Comparison of ENCODE assay signal across 21 cellular contexts in genomic region chr19:4650159-4650558, GRCh38. TPM values are rescaled to one million over a fixed set of nuclear protein-coding genes. Genes with fewer than 3 reads are reported as not detected.
DNase-seq lines count a peak whose midpoint lies in the region; ATAC-seq lines count a peak whose summit lies in the region.
"Had no signal": no experiment of that assay in that cellular context is flagged by ENCODE, and none has a peak within 500 bp of the region (broad histone marks: within the 10 kb centered on the region; RNA-seq: fewer than 3 reads in every experiment).

No MANE protein-coding gene starts in this region.

- H3K4me3 ChIP-seq in neuronal stem cell (ENCODE audit: low read length in 2 of 2), result no peak overlapping the region
- H3K4me3 ChIP-seq in stomach smooth muscle (ENCODE audit: low read length in 2 of 2), result no peak overlapping the region
- H3K4me3 ChIP-seq: hepatocyte, prostate gland had no signal

- no peak overlapping the region for H3K4me2 ChIP-seq in neuronal stem cell (ENCODE audit: insufficient read depth, low read length, poor library complexity, severe bottlenecking)
- H3K4me2 ChIP-seq: hepatocyte had no signal

- H4K91ac ChIP-seq in neuronal stem cell (ENCODE audit: low read depth, low read length, poor library complexity), result no peak overlapping the region

- H3K4me1 ChIP-seq in neuronal stem cell (ENCODE audit: control insufficient read depth in 2 of 2, insufficient read depth in 1 of 2, low read depth in 1 of 2, low read length in 2 of 2) (peaks cover 0 to 5% of the 10 kb centered on the region in 2 donors), stomach smooth muscle (ENCODE audit: control insufficient read depth, insufficient read depth, low read length) (peaks cover 37% of the 10 kb centered on the region)
- H3K4me1 ChIP-seq: foreskin keratinocyte, prostate gland had no signal

- no peak overlapping the region for H3K14ac ChIP-seq in neuronal stem cell (ENCODE audit: low read length)

- H3K27me3 ChIP-seq in neuronal stem cell (ENCODE audit: control insufficient read depth in 3 of 3, insufficient read depth in 3 of 3, low read depth in 1 of 3, low read length in 3 of 3), result no peaks in the 10 kb centered on the region
- H3K27me3 ChIP-seq in stomach smooth muscle (ENCODE audit: control insufficient read depth in 1 of 2, insufficient read depth in 2 of 2, low read length in 2 of 2), result no peaks in the 10 kb centered on the region
- H3K27me3 ChIP-seq: foreskin keratinocyte, hepatocyte had no signal

- H3K9ac ChIP-seq in neuronal stem cell (ENCODE audit: low read depth, low read length, poor library complexity), result no peak overlapping the region
- H3K9ac ChIP-seq in stomach smooth muscle (ENCODE audit: low read length in 2 of 2), result no peak overlapping the region

- no CpG with 5 or more reads among the region's 2 CpGs for WGBS in neuronal stem cell (ENCODE audit: extremely low coverage in 2 of 2, insufficient read length in 2 of 2, insufficient replicate concordance in 1 of 2), 2 donors

- peak overlapping the region; percentile 80 for H2BK5ac ChIP-seq in neuronal stem cell (ENCODE audit: low read length)

- H2AFZ ChIP-seq in neuronal stem cell (ENCODE audit: low read length), result no peak overlapping the region
- H2AFZ ChIP-seq: hepatocyte had no signal

- H4K8ac ChIP-seq in neuronal stem cell (ENCODE audit: low read depth, low read length), result no peak overlapping the region

- H3K27me3 Mint-ChIP-seq in activated naive CD8-positive, alpha-beta T cell, result no peaks in the 10 kb centered on the region
- H3K27me3 Mint-ChIP-seq in activated naive CD8-positive, alpha-beta T cell treated with anti-CD3 and anti-CD28 coated beads, Interleukin-2, amount 50 U/mL, for 24 hours, result no peaks in the 10 kb centered on the region
- no peaks in the 10 kb centered on the region for H3K27me3 Mint-ChIP-seq in effector memory CD8-positive, alpha-beta T cell
- H3K27me3 Mint-ChIP-seq: stimulated activated naive CD8-positive, alpha-beta T cell treated with anti-CD3 and anti-CD28 coated beads, Interleukin-15, amount 100 ng/mL, for 72 hours; type B pancreatic cell had no signal

- H3K23ac ChIP-seq in neuronal stem cell (ENCODE audit: low read depth, low read length, poor library complexity), result peak overlapping the region; percentile 53

- no peak overlapping the region for H3K4me3 Mint-ChIP-seq in activated naive CD8-positive, alpha-beta T cell
- H3K4me3 Mint-ChIP-seq in activated naive CD8-positive, alpha-beta T cell treated with anti-CD3 and anti-CD28 coated beads, Interleukin-2, amount 50 U/mL, for 24 hours, result no peak overlapping the region
- no peak overlapping the region for H3K4me3 Mint-ChIP-seq in effector memory CD8-positive, alpha-beta T cell
- H3K4me3 Mint-ChIP-seq: activated naive CD4-positive, alpha-beta T cell treated with anti-CD3 and anti-CD28 coated beads for 36 hours; stimulated activated naive CD8-positive, alpha-beta T cell treated with anti-CD3 and anti-CD28 coated beads, Interleukin-15, amount 100 ng/mL, for 72 hours; type B pancreatic cell had no signal

- H3K4me1 Mint-ChIP-seq in activated naive CD8-positive, alpha-beta T cell (ENCODE audit: low read depth), result peaks cover 3% of the 10 kb centered on the region
- peaks cover 3% of the 10 kb centered on the region for H3K4me1 Mint-ChIP-seq in activated naive CD8-positive, alpha-beta T cell treated with anti-CD3 and anti-CD28 coated beads, Interleukin-2, amount 50 U/mL, for 24 hours
- H3K4me1 Mint-ChIP-seq in effector memory CD8-positive, alpha-beta T cell (ENCODE audit: low read depth in 2 of 2), result peaks cover 8 to 13% of the 10 kb centered on the region in 2 donors

- peak overlapping the region; percentile 76 for H3K27ac Mint-ChIP-seq in activated naive CD8-positive, alpha-beta T cell
- H3K27ac Mint-ChIP-seq in activated naive CD8-positive, alpha-beta T cell treated with anti-CD3 and anti-CD28 coated beads, Interleukin-2, amount 50 U/mL, for 24 hours, result no peak overlapping the region
- peak overlapping the region; percentile 27 to 72 for H3K27ac Mint-ChIP-seq in effector memory CD8-positive, alpha-beta T cell
- H3K27ac Mint-ChIP-seq: activated naive CD4-positive, alpha-beta T cell treated with anti-CD3 and anti-CD28 coated beads for 36 hours; type B pancreatic cell had no signal

- H3K36me3 ChIP-seq in neuronal stem cell (replicated peaks in 1 of 2; ENCODE audit: control insufficient read depth in 2 of 2, insufficient read depth in 2 of 2, low read length in 2 of 2) (peaks cover 4 to 19% of the 10 kb centered on the region in 2 donors), stomach smooth muscle (ENCODE audit: control insufficient read depth in 2 of 2, insufficient read depth in 2 of 2, low read length in 2 of 2) (peaks cover 5 to 24% of the 10 kb centered on the region in 2 donors)

- no peak overlapping the region for H2BK12ac ChIP-seq in neuronal stem cell (ENCODE audit: low read length)

- H3K9me3 ChIP-seq in neuronal stem cell (replicated peaks in 1 of 2; ENCODE audit: control insufficient read depth in 2 of 2, insufficient read depth in 1 of 2, low read depth in 1 of 2, low read length in 2 of 2) (no peaks in the 10 kb centered on the region), stomach smooth muscle (ENCODE audit: control insufficient read depth in 2 of 2, low read length in 2 of 2) (no peaks in the 10 kb centered on the region)
- H3K9me3 ChIP-seq: prostate gland had no signal

- DNase-seq in activated naive CD8-positive, alpha-beta T cell treated with anti-CD3 and anti-CD28 coated beads, Interleukin-2, amount 50 U/mL, for 24 hours, result no peak
- DNase-seq in effector memory CD8-positive, alpha-beta T cell, result no peak
- no peak for DNase-seq in neuronal stem cell (ENCODE audit: low spot score)
- DNase-seq in activated CD4-positive, CD25-positive, alpha-beta regulatory T cell (lab: John Stamatoyannopoulos, UW), result no peak
- no peak for DNase-seq in UCSD-AML1 (lab: John Stamatoyannopoulos, UW; ENCODE audit: unreplicated experiment)
- DNase-seq in kidney glomerular epithelial cell (lab: John Stamatoyannopoulos, UW), result no peak
- DNase-seq: activated CD4-positive, alpha-beta T cell treated with anti-CD3 and anti-CD28 coated beads, Interleukin-2, amount 50 U/mL, for 1 hour; activated naive CD4-positive, alpha-beta T cell treated with anti-CD3 and anti-CD28 coated beads for 36 hours; cortex of kidney; DMS153; foreskin keratinocyte; GOT3; NCI-H146; stimulated activated naive CD8-positive, alpha-beta T cell treated with anti-CD3 and anti-CD28 coated beads, Interleukin-15, amount 100 ng/mL, for 72 hours; T1000 had no signal

- no peak for ATAC-seq in activated naive CD8-positive, alpha-beta T cell treated with anti-CD3 and anti-CD28 coated beads, Interleukin-2, amount 50 U/mL, for 24 hours
- no peak for ATAC-seq in effector memory CD8-positive, alpha-beta T cell (replicated peaks)
- ATAC-seq: esophagus mucosa; foreskin keratinocyte; stimulated activated naive CD8-positive, alpha-beta T cell treated with anti-CD3 and anti-CD28 coated beads, Interleukin-15, amount 100 ng/mL, for 72 hours had no signal

- no peak overlapping the region for H2BK15ac ChIP-seq in neuronal stem cell (ENCODE audit: low read length)

- no peak overlapping the region for H2BK120ac ChIP-seq in neuronal stem cell (ENCODE audit: low read depth, low read length)

- H3K9me3 Mint-ChIP-seq in activated naive CD8-positive, alpha-beta T cell (ENCODE audit: low read depth), result no peaks in the 10 kb centered on the region
- H3K9me3 Mint-ChIP-seq in activated naive CD8-positive, alpha-beta T cell treated with anti-CD3 and anti-CD28 coated beads, Interleukin-2, amount 50 U/mL, for 24 hours, result no peaks in the 10 kb centered on the region
- no peaks in the 10 kb centered on the region for H3K9me3 Mint-ChIP-seq in effector memory CD8-positive, alpha-beta T cell
- H3K9me3 Mint-ChIP-seq: activated naive CD4-positive, alpha-beta T cell treated with anti-CD3 and anti-CD28 coated beads for 36 hours; stimulated activated naive CD8-positive, alpha-beta T cell treated with anti-CD3 and anti-CD28 coated beads, Interleukin-15, amount 100 ng/mL, for 72 hours; type B pancreatic cell had no signal

- H2AK5ac ChIP-seq in neuronal stem cell (ENCODE audit: low read depth, low read length), result peak overlapping the region; percentile 63

- H3K27ac ChIP-seq in neuronal stem cell (replicated peaks; ENCODE audit: low read length), result no peak overlapping the region
- peak overlapping the region; percentile 99 for H3K27ac ChIP-seq in stomach smooth muscle (ENCODE audit: low read length)
- H3K27ac ChIP-seq: foreskin keratinocyte, hepatocyte, prostate gland had no signal

- peaks cover under 1% of the 10 kb centered on the region for H3K36me3 Mint-ChIP-seq in activated naive CD8-positive, alpha-beta T cell
- H3K36me3 Mint-ChIP-seq in activated naive CD8-positive, alpha-beta T cell treated with anti-CD3 and anti-CD28 coated beads, Interleukin-2, amount 50 U/mL, for 24 hours (ENCODE audit: low read depth), result peaks cover 7% of the 10 kb centered on the region
- H3K36me3 Mint-ChIP-seq in effector memory CD8-positive, alpha-beta T cell (ENCODE audit: insufficient read depth), result peaks cover 37% of the 10 kb centered on the region

- H3K18ac ChIP-seq in neuronal stem cell (ENCODE audit: low read length), result peak overlapping the region; percentile 46

- H3K79me1 ChIP-seq in neuronal stem cell (ENCODE audit: low read depth, low read length), result peaks cover 3% of the 10 kb centered on the region

- no peak overlapping the region for H3K4ac ChIP-seq in neuronal stem cell (ENCODE audit: low read length)

RNA-seq across cellular contexts. Expression of gene TNFAIP8L1, which starts 10.8 kb away (rescaled TPM):
- polyA plus RNA-seq in neuronal stem cell (2013, experiment 1 of 2), result 15.5 TPM
- polyA plus RNA-seq in neuronal stem cell (2013, experiment 2 of 2), result 15.7 TPM

RNA-seq across cellular contexts. Expression of gene MYDGF, which starts 20.0 kb away (rescaled TPM):
- polyA plus RNA-seq in neuronal stem cell (2013, experiment 1 of 2), result 33.5 TPM
- 33.9 TPM for polyA plus RNA-seq in neuronal stem cell (2013, experiment 2 of 2)
